In the genomic region with DNA sequence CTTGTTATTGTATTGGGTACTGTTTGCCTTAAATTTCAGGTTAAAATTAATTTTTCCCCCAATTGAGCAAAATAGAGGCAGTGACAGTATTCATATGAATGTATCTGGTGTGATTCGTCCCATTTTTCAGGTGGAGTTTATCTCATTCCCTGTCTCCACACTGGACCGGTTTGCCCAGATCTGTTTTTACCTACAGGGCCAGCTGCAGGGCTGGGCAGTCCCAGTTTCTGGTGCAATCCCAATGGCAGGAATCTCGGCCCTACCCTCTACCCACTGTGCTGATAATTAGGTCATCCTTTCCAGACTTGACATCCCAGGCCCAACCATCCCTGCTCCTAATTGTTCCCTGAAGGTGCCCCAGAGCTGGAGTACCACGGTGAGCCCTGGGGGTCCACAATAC, we compare ENCODE assay signal across 13 cellular contexts. TPM values are rescaled to one million over a fixed set of nuclear protein-coding genes. Genes with fewer than 3 reads are reported as not detected.
DNase-seq lines count a peak whose midpoint lies in the region; ATAC-seq and TF ChIP-seq lines count a peak whose summit lies in the region.
"Had no signal": no experiment of that assay in that cellular context is flagged by ENCODE, and none has a peak within 500 bp of the region (broad histone marks: within the 10 kb centered on the region; RNA-seq: fewer than 3 reads in every experiment).

No MANE protein-coding gene starts in this region.

- H3K9me2 ChIP-seq in SU-DHL-6 (replicated peaks; ENCODE audit: insufficient read depth, low read length) (no peaks in the 10 kb centered on the region), hepatocyte (replicated peaks; ENCODE audit: insufficient read depth) (no peaks in the 10 kb centered on the region)

- peak overlapping the region; percentile 61 for H3K4me3 Mint-ChIP-seq in activated CD8-positive, alpha-beta memory T cell treated with anti-CD3 and anti-CD28 coated beads, Interleukin-2, amount 10 ng/mL, durations not matched to agents 7 days and 5 days

- no peak for TF ChIP-seq CTCF in SU-DHL-6 (IDR thresholded peaks at IDR 0.05; ENCODE audit: insufficient read depth, low read length, poor library complexity, severe bottlenecking)
- no peak for TF ChIP-seq CTCF in lower lobe of right lung (IDR thresholded peaks at IDR 0.05)
- no peak for TF ChIP-seq CTCF in testis (IDR thresholded peaks at IDR 0.05)
- no peak for TF ChIP-seq CTCF in hepatocyte (IDR thresholded peaks at IDR 0.05; ENCODE audit: poor library complexity)

- peak overlapping the region; percentile 44 for H3K4me3 ChIP-seq in SU-DHL-6 (ENCODE audit: insufficient read depth, low read length, poor library complexity, severe bottlenecking)
- peak overlapping the region; percentile 1 for H3K4me3 ChIP-seq in lower lobe of right lung
- peak overlapping the region in 1 of 2 donors; percentile 30 for H3K4me3 ChIP-seq in testis
- H3K4me3 ChIP-seq in hepatocyte: no peak overlapping the region
- H3K4me3 ChIP-seq: cardiac muscle cell had no signal

- H3K4me1 ChIP-seq in lower lobe of right lung (no peaks in the 10 kb centered on the region), testis (no peaks in the 10 kb centered on the region), hepatocyte (ENCODE audit: insufficient read depth) (no peaks in the 10 kb centered on the region)

- H3K27ac ChIP-seq in SU-DHL-6 (ENCODE audit: low read depth, low read length) (no peak overlapping the region), lower lobe of right lung (no peak overlapping the region), testis (peak overlapping the region; percentile 24 to 47), hepatocyte (no peak overlapping the region)
- H3K27ac ChIP-seq: cardiac muscle cell, vagina had no signal

- H2AFZ ChIP-seq in SU-DHL-6 (ENCODE audit: low read depth, low read length, severe bottlenecking) (peak overlapping the region; percentile 81), hepatocyte (no peak overlapping the region)

- peaks cover 4% of the 10 kb centered on the region; the same call in 1 of the 2 replicates for H3F3A ChIP-seq in SU-DHL-6 (ENCODE audit: insufficient read depth)

- H3K9me3 Mint-ChIP-seq in activated CD8-positive, alpha-beta memory T cell treated with anti-CD3 and anti-CD28 coated beads, Interleukin-2, amount 10 ng/mL, durations not matched to agents 7 days and 5 days (ENCODE audit: low read depth): no peaks in the 10 kb centered on the region
- H3K9me3 Mint-ChIP-seq: natural killer cell had no signal

- no peak for TF ChIP-seq POLR2A in testis (IDR thresholded peaks at IDR 0.05)

- H3K27ac Mint-ChIP-seq in activated CD8-positive, alpha-beta memory T cell treated with anti-CD3 and anti-CD28 coated beads, Interleukin-2, amount 10 ng/mL, durations not matched to agents 7 days and 5 days: no peak overlapping the region

- no peaks in the 10 kb centered on the region for H3K79me2 ChIP-seq in SU-DHL-6 (ENCODE audit: insufficient read depth, low read length)
- H3K79me2 ChIP-seq in hepatocyte: no peaks in the 10 kb centered on the region

- peaks cover 2% of the 10 kb centered on the region for H3K27me3 Mint-ChIP-seq in activated CD8-positive, alpha-beta memory T cell treated with anti-CD3 and anti-CD28 coated beads, Interleukin-2, amount 10 ng/mL, durations not matched to agents 7 days and 5 days

- WGBS in testis, 2 donors: 71 to 72% methylated on average over 4 of the region's 4 CpGs
- WGBS in hepatocyte (ENCODE audit: low lambda C conversion rate, missing lambda C conversion rate): 94% methylated on average over 4 of the region's 4 CpGs

- H3K4me1 Mint-ChIP-seq in activated CD8-positive, alpha-beta memory T cell treated with anti-CD3 and anti-CD28 coated beads, Interleukin-2, amount 10 ng/mL, durations not matched to agents 7 days and 5 days: peaks cover 27% of the 10 kb centered on the region

- no peak for ATAC-seq in activated CD8-positive, alpha-beta memory T cell treated with anti-CD3 and anti-CD28 coated beads, Interleukin-2, amount 10 ng/mL, durations not matched to agents 7 days and 5 days
- ATAC-seq in lower lobe of right lung: no peak
- ATAC-seq in HG02852 (IDR thresholded peaks at IDR 0.05; ENCODE audit: unreplicated experiment): no peak

- intact Hi-C loops in lower lobe of right lung (cut with DNase I): no loop called here
- intact Hi-C loops in testis (cut with DNase I; ENCODE audit: low total_unique reads): no loop called here

- H4K20me1 ChIP-seq in SU-DHL-6 (ENCODE audit: low read depth, low read length) (no peaks in the 10 kb centered on the region), hepatocyte (ENCODE audit: insufficient read depth, poor library complexity, severe bottlenecking) (no peaks in the 10 kb centered on the region)

- H3K4me2 ChIP-seq in SU-DHL-6 (ENCODE audit: low read depth, low read length, poor library complexity, severe bottlenecking) (peak overlapping the region; percentile 63), hepatocyte (no peak overlapping the region)

- peaks cover 3% of the 10 kb centered on the region for H3K36me3 Mint-ChIP-seq in activated CD8-positive, alpha-beta memory T cell treated with anti-CD3 and anti-CD28 coated beads, Interleukin-2, amount 10 ng/mL, durations not matched to agents 7 days and 5 days
- H3K36me3 Mint-ChIP-seq: natural killer cell had no signal

- no peaks in the 10 kb centered on the region for H3K36me3 ChIP-seq in SU-DHL-6 (ENCODE audit: low read length)
- no peaks in the 10 kb centered on the region for H3K36me3 ChIP-seq in lower lobe of right lung
- no peaks in the 10 kb centered on the region for H3K36me3 ChIP-seq in testis (ENCODE audit: low read depth, missing control alignments)
- no peaks in the 10 kb centered on the region for H3K36me3 ChIP-seq in hepatocyte (replicated peaks; ENCODE audit: insufficient read depth, low read depth)
- H3K36me3 ChIP-seq: cardiac muscle cell, vagina had no signal

- H3K9ac ChIP-seq in SU-DHL-6 (ENCODE audit: low read length): peak overlapping the region; percentile 51

- CTCF ChIA-PET in activated CD8-positive, alpha-beta memory T cell treated with anti-CD3 and anti-CD28 coated beads, Interleukin-2, amount 10 ng/mL, durations not matched to agents 7 days and 5 days (lab: Charles Lee): interaction anchor here (1.7 kb wide), 1 partner anchor 9 kb away, joined by 6 read pairs; no protein-coding TSS in a partner anchor

- H3K27me3 ChIP-seq in SU-DHL-6 (ENCODE audit: low read length) (no peaks in the 10 kb centered on the region), lower lobe of right lung (ENCODE audit: low read depth) (no peaks in the 10 kb centered on the region), testis (no peaks in the 10 kb centered on the region), hepatocyte (no peaks in the 10 kb centered on the region)
- H3K27me3 ChIP-seq: cardiac muscle cell, vagina had no signal

- DNase-seq in activated CD8-positive, alpha-beta memory T cell treated with anti-CD3 and anti-CD28 coated beads, Interleukin-2, amount 10 ng/mL, durations not matched to agents 7 days and 5 days: no peak
- no peak for DNase-seq in activated CD8-positive, alpha-beta memory T cell treated with anti-CD3 and anti-CD28 coated beads, Interleukin-2, amount 50 U/mL, for 48 hours
- DNase-seq in lower lobe of right lung (no peak), testis (no peak), hepatocyte (ENCODE audit: low spot score) (no peak), kidney tubule cell (ENCODE audit: low spot score) (no peak)
- DNase-seq: activated effector memory CD4-positive, alpha-beta T cell treated with Interleukin-2 at 50 U/mL for 16 hours; left colon; natural killer cell had no signal

- H3K9me3 ChIP-seq in SU-DHL-6 (ENCODE audit: insufficient read depth, low read length) (no peaks in the 10 kb centered on the region), lower lobe of right lung (no peaks in the 10 kb centered on the region), testis (no peaks in the 10 kb centered on the region), hepatocyte (ENCODE audit: low read depth) (no peaks in the 10 kb centered on the region)
- H3K9me3 ChIP-seq: vagina had no signal

RNA-seq across cellular contexts. Expression of a gene that starts 49.8 kb away (rescaled TPM):
- total RNA-seq in activated CD8-positive, alpha-beta memory T cell treated with anti-CD3 and anti-CD28 coated beads, Interleukin-2, amount 10 ng/mL, durations not matched to agents 7 days and 5 days: 10 to 100 TPM; 20.1 to 44.4 TPM
- total RNA-seq in lower lobe of right lung (4.8 TPM), testis (1 to 10 TPM; 3.3 to 4.2 TPM), hepatocyte (10.0 and 10.8 TPM in 2 replicates)
- polyA plus RNA-seq in testis (ENCODE audit: insufficient read depth, low read depth, low replicate concordance) (4.2 TPM), hepatocyte (4.7 and 6.5 TPM in 2 replicates)

Comparison
In these comparisons a context has a peak if more than half of its experiments do, and no peak if none do; other contexts are left out.
1. H3K27ac ChIP-seq: peak in testis (2 of 2); none in SU-DHL-6 (single experiment), lower lobe of right lung (single experiment) and hepatocyte (single experiment).